ENCODE assay signal across 10 cellular contexts in genomic region chrX:13569479-13570244, GRCh38. TPM values are rescaled to one million over a fixed set of nuclear protein-coding genes. Genes with fewer than 3 reads are reported as not detected.
DNase-seq lines count a peak whose midpoint lies in the region; ATAC-seq, FAIRE-seq and TF ChIP-seq lines count a peak whose summit lies in the region.
"Had no signal": no experiment of that assay in that cellular context is flagged by ENCODE, and none has a peak within 500 bp of the region (broad histone marks: within the 10 kb centered on the region; RNA-seq: fewer than 3 reads in every experiment).

A gene with protein sequence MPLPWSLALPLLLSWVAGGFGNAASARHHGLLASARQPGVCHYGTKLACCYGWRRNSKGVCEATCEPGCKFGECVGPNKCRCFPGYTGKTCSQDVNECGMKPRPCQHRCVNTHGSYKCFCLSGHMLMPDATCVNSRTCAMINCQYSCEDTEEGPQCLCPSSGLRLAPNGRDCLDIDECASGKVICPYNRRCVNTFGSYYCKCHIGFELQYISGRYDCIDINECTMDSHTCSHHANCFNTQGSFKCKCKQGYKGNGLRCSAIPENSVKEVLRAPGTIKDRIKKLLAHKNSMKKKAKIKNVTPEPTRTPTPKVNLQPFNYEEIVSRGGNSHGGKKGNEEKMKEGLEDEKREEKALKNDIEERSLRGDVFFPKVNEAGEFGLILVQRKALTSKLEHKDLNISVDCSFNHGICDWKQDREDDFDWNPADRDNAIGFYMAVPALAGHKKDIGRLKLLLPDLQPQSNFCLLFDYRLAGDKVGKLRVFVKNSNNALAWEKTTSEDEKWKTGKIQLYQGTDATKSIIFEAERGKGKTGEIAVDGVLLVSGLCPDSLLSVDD (plus strand): TSS chrX:13569601. CDS start chrX:13569862, 261 bp downstream.

- 42% methylated on average over 44 of the region's 57 CpGs; no CpG with 5 or more reads in 1 of the 2 donors for WGBS in transverse colon (ENCODE audit: low coverage in 1 of 2), 2 donors

- in situ Hi-C loops in transverse colon (cut with MboI; ENCODE audit: low pct_ligation_motif_present in 1 of 4, low pct_unique_long_range_greater_than_20kb in 1 of 4, low sequenced_read_pairs in 3 of 4) = no loop called here

- H4K20me1 ChIP-seq in astrocyte (ENCODE audit: insufficient read depth, low read length) = no peaks in the 10 kb centered on the region

- TF ChIP-seq EP300 in transverse colon (IDR thresholded peaks at IDR 0.05; ENCODE audit: low read depth) = no peak

- FAIRE-seq in astrocyte (lab: Jason Lieb, UNC) = no peak

- no peaks in the 10 kb centered on the region for H3K79me2 ChIP-seq in astrocyte (ENCODE audit: insufficient read depth, low read length)

- H2AFZ ChIP-seq in astrocyte (ENCODE audit: low read depth, low read length) = no peak within 1 kb of the TSS

- H3K4me3 ChIP-seq in GM12875 (ENCODE audit: low read depth, low read length) = peak within 1 kb of the TSS; percentile 67
- H3K4me3 ChIP-seq in astrocyte (ENCODE audit: insufficient read depth, low read depth, low read length) = no peak within 1 kb of the TSS
- peak within 1 kb of the TSS in 1 of 4 donors; percentile 20 for H3K4me3 ChIP-seq in transverse colon

- H3K4me3 Mint-ChIP-seq in CD4-positive, alpha-beta T cell = peak within 1 kb of the TSS; percentile 8
- H3K4me3 Mint-ChIP-seq in astrocyte (ENCODE audit: unreplicated experiment) (peak within 1 kb of the TSS; percentile 69), mesothelial cell of epicardium (peak within 1 kb of the TSS; percentile 59)

- intact Hi-C loops in CD4-positive, alpha-beta T cell (cut with DNase I, micrococcal nuclease) = no loop called here
- intact Hi-C loops in transverse colon (cut with DNase I; ENCODE audit: low total_unique reads) = no loop called here

- no peak for TF ChIP-seq CTCF in CD4-positive, alpha-beta T cell (IDR thresholded peaks at IDR 0.05)
- no peak for TF ChIP-seq CTCF in GM12875 (IDR thresholded peaks at IDR 0.05; ENCODE audit: borderline replicate concordance, insufficient read depth, low read depth, low read length)
- TF ChIP-seq CTCF in astrocyte (IDR thresholded peaks at IDR 0.05; ENCODE audit: insufficient read depth, low read depth, low read length) = no peak
- TF ChIP-seq CTCF in mesothelial cell of epicardium (IDR thresholded peaks at IDR 0.05; ENCODE audit: unreplicated experiment) = no peak
- no peak for TF ChIP-seq CTCF in transverse colon (IDR thresholded peaks at IDR 0.05)

- no peaks in the 10 kb centered on the region for H3K4me1 Mint-ChIP-seq in CD4-positive, alpha-beta T cell (ENCODE audit: low read depth)
- H3K4me1 Mint-ChIP-seq in astrocyte (ENCODE audit: low read depth, unreplicated experiment) = no peaks in the 10 kb centered on the region
- peaks cover 4% of the 10 kb centered on the region for H3K4me1 Mint-ChIP-seq in mesothelial cell of epicardium

- no peak for ATAC-seq in CD4-positive, alpha-beta T cell (ENCODE audit: poor library complexity)
- no peak for ATAC-seq in GM18873 (IDR thresholded peaks at IDR 0.05; ENCODE audit: low FRiP score, unreplicated experiment)

- H3K27me3 ChIP-seq in CD4-positive, alpha-beta T cell (ENCODE audit: control insufficient read depth, insufficient read depth, low read length) = peaks cover 43% of the 10 kb centered on the region
- H3K27me3 ChIP-seq in astrocyte (ENCODE audit: insufficient read depth, low read length) (peaks cover 17% of the 10 kb centered on the region), transverse colon (peaks cover 26% of the 10 kb centered on the region)

- no peaks in the 10 kb centered on the region for H3K36me3 Mint-ChIP-seq in CD4-positive, alpha-beta T cell (ENCODE audit: low read depth)
- H3K36me3 Mint-ChIP-seq in astrocyte (ENCODE audit: low read depth, unreplicated experiment) (no peaks in the 10 kb centered on the region), mesothelial cell of epicardium (no peaks in the 10 kb centered on the region)

- peaks cover 40% of the 10 kb centered on the region for H3K27me3 Mint-ChIP-seq in CD4-positive, alpha-beta T cell
- H3K27me3 Mint-ChIP-seq in astrocyte (ENCODE audit: low read depth, unreplicated experiment) (peaks cover 40% of the 10 kb centered on the region), mesothelial cell of epicardium (ENCODE audit: low read depth) (peaks cover 72% of the 10 kb centered on the region)

- H3K36me3 ChIP-seq in astrocyte (ENCODE audit: insufficient read depth, low read length) = no peaks in the 10 kb centered on the region
- H3K36me3 ChIP-seq in transverse colon = no peaks in the 10 kb centered on the region

- peak within 1 kb of the TSS; percentile 26 for H3K4me2 ChIP-seq in astrocyte (ENCODE audit: low read length)

- H3K27ac ChIP-seq in CD4-positive, alpha-beta T cell (ENCODE audit: low read depth, low read length) = no peak within 1 kb of the TSS
- no peak within 1 kb of the TSS for H3K27ac ChIP-seq in astrocyte (ENCODE audit: low read depth, low read length)
- no peak within 1 kb of the TSS for H3K27ac ChIP-seq in transverse colon

- H3K9ac ChIP-seq in astrocyte (ENCODE audit: low read length) = no peak within 1 kb of the TSS

- no peak within 1 kb of the TSS for H3K27ac Mint-ChIP-seq in CD4-positive, alpha-beta T cell
- H3K27ac Mint-ChIP-seq in astrocyte (ENCODE audit: unreplicated experiment) (no peak within 1 kb of the TSS), mesothelial cell of epicardium (no peak within 1 kb of the TSS)

- TF ChIP-seq POLR2A in transverse colon (IDR thresholded peaks at IDR 0.05) = no peak

- POLR2A ChIA-PET in CD4-positive, alpha-beta T cell (lab: Charles Lee) = no interaction called here

- no peaks in the 10 kb centered on the region for H3K9me3 ChIP-seq in CD4-positive, alpha-beta T cell (ENCODE audit: control insufficient read depth, low read length)
- H3K9me3 ChIP-seq in astrocyte (ENCODE audit: insufficient read depth, low read depth, low read length) (no peaks in the 10 kb centered on the region), transverse colon (no peaks in the 10 kb centered on the region)

- H3K4me1 ChIP-seq in astrocyte (ENCODE audit: insufficient read depth, low read length) (no peaks in the 10 kb centered on the region), transverse colon (peaks cover 0 to 6% (median 3%) of the 10 kb centered on the region in 4 donors)

- DNase-seq in CD4-positive, alpha-beta T cell = no peak
- DNase-seq in astrocyte (ENCODE audit: low read depth) (no peak), mesothelial cell of epicardium (ENCODE audit: low spot score in 2 of 2, unreplicated experiment in 2 of 2) (peak in 1 of 2 experiments; percentile 38), NCI-H1436 treated with DMSO at 0.1 percent for 48 hours (lab: John Stamatoyannopoulos, UW) (no peak), putamen (ENCODE audit: low spot score) (no peak), transverse colon (no peak)
- DNase-seq: NCI-H2107 had no signal

- no peaks in the 10 kb centered on the region for H3K9me3 Mint-ChIP-seq in CD4-positive, alpha-beta T cell
- H3K9me3 Mint-ChIP-seq in astrocyte (ENCODE audit: unreplicated experiment) (no peaks in the 10 kb centered on the region), mesothelial cell of epicardium (peaks cover 17% of the 10 kb centered on the region)

- CTCF ChIA-PET in CD4-positive, alpha-beta T cell (lab: Charles Lee) = no interaction called here

RNA-seq across cellular contexts. Expression of the gene that starts here (rescaled TPM):
- total RNA-seq in CD4-positive, alpha-beta T cell = not detected
- 0.18 TPM in 1 of 2 replicates, not detected in the other for total RNA-seq in astrocyte
- 8.4 to 12.3 TPM (median 11.3 TPM) in 3 replicates for total RNA-seq in mesothelial cell of epicardium
- not detected for total RNA-seq in transverse colon
- total RNA-seq: bronchial epithelial cell had no signal

Comparison
In these comparisons a context has a peak if more than half of its experiments do, and no peak if none do; other contexts are left out.
1. H3K4me3 Mint-ChIP-seq: peak in every context shown above with its lines; median percentile 69 in astrocyte; 59 in mesothelial cell of epicardium; 8 in CD4-positive, alpha-beta T cell.